20 cellular contexts compared by ENCODE assay signal in genomic region chr4:26173619-26174018, GRCh38.
DNase-seq lines count a peak whose midpoint lies in the region; ATAC-seq, FAIRE-seq and TF ChIP-seq lines count a peak whose summit lies in the region.
"Had no signal": no experiment of that assay in that cellular context is flagged by ENCODE, and none has a peak within 500 bp of the region (broad histone marks: within the 10 kb centered on the region; RNA-seq: fewer than 3 reads in every experiment).

No MANE protein-coding gene starts in this region.

- TF ChIP-seq POLR2A in HepG2 (IDR thresholded peaks at IDR 0.05; ENCODE audit: insufficient read depth in 1 of 2, low read depth in 2 of 2, low read length in 2 of 2) (no peak), right lobe of liver (IDR thresholded peaks at IDR 0.05) (no peak), gastroesophageal sphincter (IDR thresholded peaks at IDR 0.05) (no peak), uterus (IDR thresholded peaks at IDR 0.05) (no peak)

- POLR2A ChIA-PET in HepG2 (lab: Yijun Ruan, JAX) = no interaction called here

- peak overlapping the region; percentile 25 for H3K4me2 ChIP-seq in HepG2 (ENCODE audit: low read depth, low read length)

- in situ Hi-C loops in HepG2 (cut with HindIII; ENCODE audit: extremely low pct_ligation_motif_present, low pct_unique_long_range_greater_than_20kb) = no loop called here

- ATAC-seq in HepG2 (peak; percentile 54), right lobe of liver (no peak), HG02870 (IDR thresholded peaks at IDR 0.05; ENCODE audit: unreplicated experiment) (no peak), gastroesophageal sphincter (no peak)
- ATAC-seq: stimulated activated naive CD8-positive, alpha-beta T cell treated with anti-CD3 and anti-CD28 coated beads, Interleukin-15, amount 100 ng/mL, for 72 hours had no signal

- H4K20me1 ChIP-seq in HepG2 (ENCODE audit: insufficient read depth, low read length) = no peaks in the 10 kb centered on the region

- H2AFZ ChIP-seq in HepG2 (ENCODE audit: low read length) = no peak overlapping the region

- H3K4me3 ChIP-seq in HepG2 (replicated peaks in 1 of 3; ENCODE audit: insufficient read depth in 1 of 3, low read depth in 2 of 3, low read length in 3 of 3) (no peak overlapping the region), right lobe of liver (no peak overlapping the region), adipocyte (ENCODE audit: low read length) (no peak overlapping the region), gastroesophageal sphincter (no peak overlapping the region), uterus (no peak overlapping the region)
- H3K4me3 ChIP-seq: dorsolateral prefrontal cortex had no signal

- no peaks in the 10 kb centered on the region for H3K79me2 ChIP-seq in HepG2 (ENCODE audit: insufficient read depth, low read length)

- 5% methylated on average over 7 of the region's 7 CpGs for WGBS in HepG2 (ENCODE audit: low lambda C conversion rate)
- WGBS in right lobe of liver (ENCODE audit: insufficient coverage, low coverage, low lambda C conversion rate, missing lambda C conversion rate) = 27% methylated on average over 7 of the region's 7 CpGs
- 42 to 59% methylated on average over 5 to 7 of the region's 7 CpGs for WGBS in gastroesophageal sphincter (ENCODE audit: low coverage in 1 of 2), 2 donors

- H3K9me3 ChIP-seq in HepG2 (ENCODE audit: low read length) (no peaks in the 10 kb centered on the region), right lobe of liver (no peaks in the 10 kb centered on the region), adipocyte (ENCODE audit: control insufficient read depth, low read length) (no peaks in the 10 kb centered on the region), gastroesophageal sphincter (no peaks in the 10 kb centered on the region), uterus (no peaks in the 10 kb centered on the region)

- no peaks in the 10 kb centered on the region for H3K36me3 ChIP-seq in HepG2 (replicated peaks in 1 of 2; ENCODE audit: control insufficient read depth in 1 of 2, insufficient read depth in 2 of 2, low read length in 2 of 2)
- no peaks in the 10 kb centered on the region for H3K36me3 ChIP-seq in right lobe of liver
- no peaks in the 10 kb centered on the region for H3K36me3 ChIP-seq in adipocyte (ENCODE audit: control insufficient read depth, insufficient read depth, low read length, severe bottlenecking)
- H3K36me3 ChIP-seq in gastroesophageal sphincter = no peaks in the 10 kb centered on the region
- no peaks in the 10 kb centered on the region for H3K36me3 ChIP-seq in uterus

- H3K9ac ChIP-seq in HepG2 (ENCODE audit: insufficient read depth, low read depth, low read length) = no peak overlapping the region
- H3K9ac ChIP-seq in adipocyte (ENCODE audit: low read length) = no peak overlapping the region

- H3K27ac ChIP-seq in HepG2 (ENCODE audit: extremely low read length, insufficient read depth, low read length) = no peak overlapping the region
- no peak overlapping the region for H3K27ac ChIP-seq in right lobe of liver
- no peak overlapping the region for H3K27ac ChIP-seq in gastroesophageal sphincter
- H3K27ac ChIP-seq in uterus = no peak overlapping the region
- H3K27ac ChIP-seq: dorsolateral prefrontal cortex, HL-60 had no signal

- H3K4me1 ChIP-seq in HepG2 (ENCODE audit: insufficient read depth, low read length) (peaks cover 11% of the 10 kb centered on the region), right lobe of liver (no peaks in the 10 kb centered on the region), adipocyte (ENCODE audit: control insufficient read depth, insufficient read depth, low read length) (peaks cover 13% of the 10 kb centered on the region), gastroesophageal sphincter (peaks cover 0 to 9% (median 3%) of the 10 kb centered on the region in 3 donors), uterus (no peaks in the 10 kb centered on the region)

- BruUV-seq in HepG2 (replicated peaks; lab: Mats Ljungman, UMichigan) = no TSS peak

- no peak for TF ChIP-seq RAD21 in HepG2 (CRISPR knock-in tag; IDR thresholded peaks at IDR 0.05)

- intact Hi-C loops in HepG2 (cut with micrococcal nuclease; ENCODE audit: unreplicated experiment) = no loop called here
- intact Hi-C loops in right lobe of liver (cut with DNase I) = no loop called here
- intact Hi-C loops in uterus (cut with DNase I; ENCODE audit: low total_unique reads) = no loop called here

- DNase-seq in HepG2 (ENCODE audit: low spot score) (no peak), right lobe of liver (no peak), adipocyte (ENCODE audit: low read depth) (peak; percentile 40), left kidney (ENCODE audit: low read depth, low spot score) (peak; percentile 24), uterus (no peak), NCI-H526 treated with DMSO at 0.1 percent for 48 hours (lab: John Stamatoyannopoulos, UW) (no peak)
- DNase-seq: activated CD4-positive, alpha-beta T cell treated with anti-CD3 and anti-CD28 coated beads, Interleukin-2, amount 50 U/mL, for 4 hours; activated gamma-delta T cell; Calu3; dorsolateral prefrontal cortex; hypothalamus; left cardiac atrium; posterior cingulate gyrus; stimulated activated CD4-positive, alpha-beta T cell treated with anti-CD3 and anti-CD28 coated beads, Interleukin-12 subunit alpha, Interleukin-12 subunit beta, amount 100 ng/mL, for 4 hours; stimulated activated naive CD8-positive, alpha-beta T cell treated with anti-CD3 and anti-CD28 coated beads, Interleukin-15, amount 100 ng/mL, for 72 hours had no signal

- FAIRE-seq in HepG2 (lab: Jason Lieb, UNC) = no peak
- FAIRE-seq: GM18507, TTC549 had no signal

- CTCF ChIA-PET in HepG2 (lab: Yijun Ruan, JAX; ENCODE audit: low intra/inter-chr PET ratio, low total read pairs) = no interaction called here

- TF ChIP-seq CTCF in HepG2 (CRISPR knock-in tag; IDR thresholded peaks at IDR 0.05) (no peak), right lobe of liver (IDR thresholded peaks at IDR 0.05) (no peak), gastroesophageal sphincter (IDR thresholded peaks at IDR 0.05) (no peak), uterus (IDR thresholded peaks at IDR 0.05) (no peak)

- 0 out of 5 replicates have a peak, but pooled peaks cover 0 to 2% of the 10 kb centered on the region in 2 experiments for H3K27me3 ChIP-seq in HepG2 (ENCODE audit: control insufficient read depth in 1 of 2, insufficient read depth in 2 of 2, low read length in 2 of 2)
- H3K27me3 ChIP-seq in right lobe of liver = no peaks in the 10 kb centered on the region
- no peaks in the 10 kb centered on the region for H3K27me3 ChIP-seq in adipocyte (replicated peaks; ENCODE audit: control insufficient read depth, insufficient read depth, low read length)
- H3K27me3 ChIP-seq in gastroesophageal sphincter = peaks cover 10% of the 10 kb centered on the region
- no peaks in the 10 kb centered on the region for H3K27me3 ChIP-seq in uterus

- TF ChIP-seq EP300 in HepG2 (IDR thresholded peaks at IDR 0.05; ENCODE audit: low read depth in 2 of 2, low read length in 2 of 2) = no peak
- TF ChIP-seq EP300 in HepG2 (CRISPR knock-in tag; IDR thresholded peaks at IDR 0.05; ENCODE audit: borderline replicate concordance) = no peak
- no peak for TF ChIP-seq EP300 in gastroesophageal sphincter (IDR thresholded peaks at IDR 0.05)

TF ChIP-seq in HepG2, 621 proteins besides CTCF, POLR2A, EP300 and RAD21:
- TF ChIP-seq GABPA (IDR thresholded peaks at IDR 0.05; ENCODE audit: low read depth, low read length) (no peak), GABPA (CRISPR knock-in tag; IDR thresholded peaks at IDR 0.05; ENCODE audit: low read depth) (no peak), TRIM24 (CRISPR knock-in tag; IDR thresholded peaks at IDR 0.05) (no peak), DDIT3 (CRISPR knock-in tag; IDR thresholded peaks at IDR 0.05) (no peak), ZNF605 (CRISPR knock-in tag; IDR thresholded peaks at IDR 0.05) (no peak), HOXA3 (CRISPR knock-in tag; IDR thresholded peaks at IDR 0.05) (no peak)

Comparison
In these comparisons a context has a peak if more than half of its experiments do, and no peak if none do; other contexts are left out.
1. DNase-seq: peak in adipocyte (single experiment) and left kidney (single experiment); none in HepG2 (single experiment), right lobe of liver (0 of 3), uterus (0 of 2) and NCI-H526 treated with DMSO at 0.1 percent for 48 hours (single experiment).